In genomic region chr15:40069178-40070165, GRCh38 we compare ENCODE assay signal across 9 cellular contexts. TPM values are rescaled to one million over a fixed set of nuclear protein-coding genes. Genes with fewer than 3 reads are reported as not detected.
DNase-seq lines count a peak whose midpoint lies in the region; ATAC-seq and TF ChIP-seq lines count a peak whose summit lies in the region.
"Had no signal": no experiment of that assay in that cellular context is flagged by ENCODE, and none has a peak within 500 bp of the region (broad histone marks: within the 10 kb centered on the region; RNA-seq: fewer than 3 reads in every experiment).

No MANE protein-coding gene starts in this region.

- no peaks in the 10 kb centered on the region for H3K27me3 ChIP-seq in CD8-positive, alpha-beta T cell (ENCODE audit: insufficient read depth, low read length)
- H3K27me3 ChIP-seq: neutrophil had no signal

- no peak for TF ChIP-seq CTCF in osteocyte (IDR thresholded peaks at IDR 0.05)
- no peak for TF ChIP-seq CTCF in CD8-positive, alpha-beta T cell (IDR thresholded peaks at IDR 0.05)

- DNase-seq in COLO668 (lab: John Stamatoyannopoulos, UW; ENCODE audit: unreplicated experiment) (peak; percentile 99), LHCN-M2 (ENCODE audit: low read depth) (peak; percentile 95), SHP77 (lab: John Stamatoyannopoulos, UW) (peak; percentile 96 to 97), foreskin melanocyte (peak; percentile 78), osteocyte (ENCODE audit: extremely low spot score, unreplicated experiment) (peak; percentile 98)
- no peak for DNase-seq in CD8-positive, alpha-beta T cell

- H3K36me3 ChIP-seq in CD8-positive, alpha-beta T cell (ENCODE audit: insufficient read depth, low read length): no peaks in the 10 kb centered on the region
- H3K36me3 ChIP-seq: neutrophil had no signal

- H3K27ac ChIP-seq in CD8-positive, alpha-beta T cell (ENCODE audit: low read depth, low read length): no peak overlapping the region
- H3K27ac ChIP-seq: neutrophil had no signal

- H3K9me3 Mint-ChIP-seq in osteocyte (ENCODE audit: unreplicated experiment): no peaks in the 10 kb centered on the region
- H3K9me3 Mint-ChIP-seq in CD8-positive, alpha-beta T cell: no peaks in the 10 kb centered on the region

- POLR2A ChIA-PET in CD8-positive, alpha-beta T cell (lab: Charles Lee): interaction anchor here (0.7 kb wide), 1 partner anchor 22 kb away, joined by 4 read pairs; no protein-coding TSS in a partner anchor

- no peaks in the 10 kb centered on the region for H3K27me3 Mint-ChIP-seq in osteocyte (ENCODE audit: unreplicated experiment)
- no peaks in the 10 kb centered on the region for H3K27me3 Mint-ChIP-seq in CD8-positive, alpha-beta T cell (ENCODE audit: low read depth)

- CTCF ChIA-PET in CD8-positive, alpha-beta T cell (lab: Charles Lee): interaction anchor here (0.9 to 1.2 kb wide), 2 partner anchors 32 to 35 kb away, joined by 3 to 4 read pairs; no protein-coding TSS in a partner anchor

- H3K36me3 Mint-ChIP-seq in osteocyte (ENCODE audit: unreplicated experiment): no peaks in the 10 kb centered on the region
- no peaks in the 10 kb centered on the region for H3K36me3 Mint-ChIP-seq in CD8-positive, alpha-beta T cell

- H3K4me1 Mint-ChIP-seq in osteocyte (ENCODE audit: unreplicated experiment): peaks cover 35% of the 10 kb centered on the region
- peaks cover 13% of the 10 kb centered on the region for H3K4me1 Mint-ChIP-seq in CD8-positive, alpha-beta T cell (ENCODE audit: low read depth)

- H3K4me1 ChIP-seq in CD8-positive, alpha-beta T cell (ENCODE audit: insufficient read depth, low read length): no peaks in the 10 kb centered on the region

- H3K4me3 ChIP-seq in CD8-positive, alpha-beta T cell (ENCODE audit: low read depth, low read length): no peak overlapping the region

- no peak overlapping the region for H3K4me3 Mint-ChIP-seq in osteocyte (ENCODE audit: unreplicated experiment)
- no peak overlapping the region for H3K4me3 Mint-ChIP-seq in CD8-positive, alpha-beta T cell

- no peaks in the 10 kb centered on the region for H3K9me3 ChIP-seq in CD8-positive, alpha-beta T cell (ENCODE audit: low read length)
- H3K9me3 ChIP-seq: neutrophil had no signal

- intact Hi-C loops in CD8-positive, alpha-beta T cell (cut with DNase I, micrococcal nuclease): no loop called here

- ATAC-seq in GM21367 (IDR thresholded peaks at IDR 0.05; ENCODE audit: unreplicated experiment): peak; percentile 41
- no peak for ATAC-seq in HG03039 (IDR thresholded peaks at IDR 0.05; ENCODE audit: unreplicated experiment)
- no peak for ATAC-seq in CD8-positive, alpha-beta T cell

- peak overlapping the region; percentile 65 for H3K27ac Mint-ChIP-seq in osteocyte (ENCODE audit: unreplicated experiment)
- no peak overlapping the region for H3K27ac Mint-ChIP-seq in CD8-positive, alpha-beta T cell

RNA-seq across cellular contexts. Expression of gene SRP14, which starts 30.5 kb away (rescaled TPM):
- total RNA-seq in LHCN-M2 (2014; rRNA removed) (215 and 238 TPM in 2 replicates), osteocyte (181 and 196 TPM in 2 replicates)
- 412 TPM for polyA plus RNA-seq in LHCN-M2 (2012)
- total RNA-seq in CD8-positive, alpha-beta T cell: 100 to 1,000 TPM; 133 to 135 TPM

RNA-seq across cellular contexts. Expression of gene BMF, which starts 39.2 kb away (rescaled TPM):
- total RNA-seq in LHCN-M2 (2014; rRNA removed) (3.3 and 8.7 TPM in 2 replicates), osteocyte (39.3 and 46.6 TPM in 2 replicates)
- polyA plus RNA-seq in LHCN-M2 (2012): 4.0 TPM
- 10 to 100 TPM in 1 of 2 experiments, 1 to 10 TPM in 1; 9.6 to 11.2 TPM for total RNA-seq in CD8-positive, alpha-beta T cell

Comparison
In these comparisons a context has a peak if more than half of its experiments do, and no peak if none do; other contexts are left out.
1. DNase-seq: peak in COLO668 (single experiment), LHCN-M2 (single experiment), SHP77 (2 of 2), foreskin melanocyte (single experiment) and osteocyte (single experiment); none in CD8-positive, alpha-beta T cell (0 of 7).